ENCODE assay signal across 18 cellular contexts in genomic region chr5:81638471-81638870, GRCh38.
"Had no signal": no experiment of that assay in that cellular context is flagged by ENCODE, and none has a peak within 500 bp of the region (broad histone marks: within the 10 kb centered on the region; RNA-seq: fewer than 3 reads in every experiment).

No MANE protein-coding gene starts in this region.

- H3K27me3 ChIP-seq: esophagus squamous epithelium, neural progenitor cell, suprapubic skin had no signal

- H3K4me2 ChIP-seq: neural progenitor cell had no signal

- ATAC-seq: left colon, WTC11 had no signal

- H2AFZ ChIP-seq: neural progenitor cell had no signal

- DNase-seq: activated CD4-positive, alpha-beta memory T cell treated with anti-CD3 and anti-CD28 coated beads, Interleukin-2, amount 10 ng/mL, durations not matched to agents 7 days and 5 days; activated CD4-positive, alpha-beta T cell treated with anti-CD3 and anti-CD28 coated beads for 4 hours; activated naive CD4-positive, alpha-beta T cell treated with anti-CD3 and anti-CD28 coated beads, Interleukin-2, amount 10 ng/mL, durations not matched to agents 7 days and 5 days; activated T-cell treated with anti-CD3 and anti-CD28 coated beads, Interleukin-2, amount 50 U/mL, for 24 hours; caudate nucleus; effector CD4-positive, alpha-beta T cell; esophagus squamous epithelium; head of caudate nucleus; left colon; naive B cell; stimulated activated CD4-positive, alpha-beta T cell treated with anti-CD3 and anti-CD28 coated beads, Interleukin-4, amount 100 ng/mL, for 4 hours; stimulated activated CD8-positive, alpha-beta memory T cell treated with anti-CD3 and anti-CD28 coated beads, Interleukin-4, amount 100 ng/mL, for 48 hours; SW 1271; trophoblast cell had no signal

- H3K4me1 ChIP-seq: esophagus squamous epithelium had no signal

- H3K9ac ChIP-seq: neural progenitor cell had no signal

- H3K9me3 ChIP-seq: esophagus squamous epithelium, suprapubic skin had no signal

- H3K36me3 ChIP-seq: suprapubic skin had no signal

- H3K4me3 ChIP-seq: coronary artery, esophagus squamous epithelium, neural progenitor cell, suprapubic skin had no signal
